In genomic region chr2:125559186-125559585, GRCh38 we compare ENCODE assay signal across 31 cellular contexts.
"Had no signal": no experiment of that assay in that cellular context is flagged by ENCODE, and none has a peak within 500 bp of the region (broad histone marks: within the 10 kb centered on the region; RNA-seq: fewer than 3 reads in every experiment).

No MANE protein-coding gene starts in this region.

- H3K36me3 ChIP-seq: adrenal gland, left ventricle myocardium inferior, neural progenitor cell, right atrium auricular region, upper lobe of right lung had no signal

- H3K4me1 ChIP-seq: adrenal gland, body of pancreas, left ventricle myocardium inferior, neural progenitor cell, right atrium auricular region, upper lobe of right lung had no signal

- DNase-seq: activated CD4-positive, alpha-beta memory T cell treated with anti-CD3 and anti-CD28 coated beads for 36 hours; activated CD4-positive, alpha-beta T cell treated with anti-CD3 and anti-CD28 coated beads, Interleukin-2, amount 10 ng/mL, durations not matched to agents 24 days and 14 days; activated CD4-positive, CD25-positive, alpha-beta regulatory T cell treated with anti-CD3 and anti-CD28 coated beads, Interleukin-2, amount 50 U/mL, for 72 hours; activated CD8-positive, alpha-beta memory T cell treated with anti-CD3 and anti-CD28 coated beads, Interleukin-2, amount 50 U/mL, for 4 hours; activated effector memory CD4-positive, alpha-beta T cell treated with anti-CD3 and anti-CD28 coated beads, Interleukin-2, amount 50 U/mL, for 16 hours; activated naive CD4-positive, alpha-beta T cell treated with anti-CD3 and anti-CD28 coated beads for 36 hours; activated naive CD8-positive, alpha-beta T cell treated with anti-CD3 and anti-CD28 coated beads for 36 hours; activated T-cell treated with anti-CD3 and anti-CD28 coated beads, Interleukin-2, amount 50 U/mL, for 1 hour; adrenal gland; aorta; body of pancreas; dermis blood vessel endothelial cell; effector CD8-positive, alpha-beta T cell; islet precursor cell; left ventricle myocardium inferior; mesendoderm; natural killer cell; occipital lobe; stimulated activated CD4-positive, alpha-beta T cell treated with anti-CD3 and anti-CD28 coated beads, Interleukin-1b, Interleukin-23, amount 100 ng/mL, for 48 hours; stimulated activated CD4-positive, alpha-beta T cell treated with anti-CD3 and anti-CD28 coated beads, Interleukin-4, amount 100 ng/mL, for 4 hours; stimulated activated CD8-positive, alpha-beta memory T cell treated with anti-CD3 and anti-CD28 coated beads, Interleukin-4, amount 100 ng/mL, for 48 hours; stimulated activated naive CD8-positive, alpha-beta T cell treated with anti-CD3 and anti-CD28 coated beads, Interleukin-15, amount 100 ng/mL, for 72 hours; substantia nigra; upper lobe of right lung had no signal

- H3K4me2 ChIP-seq: neural progenitor cell, smooth muscle cell had no signal

- H3K4me3 Mint-ChIP-seq: activated CD4-positive, alpha-beta memory T cell treated with anti-CD3 and anti-CD28 coated beads for 36 hours; activated CD4-positive, alpha-beta T cell treated with anti-CD3 and anti-CD28 coated beads, Interleukin-2, amount 10 ng/mL, durations not matched to agents 24 days and 14 days; activated naive CD4-positive, alpha-beta T cell treated with anti-CD3 and anti-CD28 coated beads for 36 hours; activated naive CD8-positive, alpha-beta T cell treated with anti-CD3 and anti-CD28 coated beads for 36 hours; activated T-helper 1 cell treated with anti-CD3 and anti-CD28 coated beads, Interleukin-12 subunit alpha, Interleukin-12 subunit beta, Interleukin-2, Interleukin-4 antibody, amounts not matched to agents 30 ng/mL and 10 ng/mL and 1 ng/mL, durations not matched to agents 14 hours and 24 hours and 36 hours; natural killer cell; neural progenitor cell; stimulated activated memory B cell treated with anti-CD40 and anti-IgM and Interleukin-4, amounts not matched to agents 10 μg/mL and 1 μg/mL and 100 μg/mL, for 72 hours; stimulated activated naive CD8-positive, alpha-beta T cell treated with anti-CD3 and anti-CD28 coated beads, Interleukin-15, amount 100 ng/mL, for 72 hours had no signal

- H3K9ac ChIP-seq: neural progenitor cell had no signal

- H3K9me3 ChIP-seq: adrenal gland, body of pancreas, left ventricle myocardium inferior, right atrium auricular region, upper lobe of right lung had no signal

- H3K9me3 Mint-ChIP-seq: activated CD4-positive, alpha-beta T cell treated with anti-CD3 and anti-CD28 coated beads, Interleukin-2, amount 10 ng/mL, durations not matched to agents 24 days and 14 days had no signal

- H3K27ac ChIP-seq: adrenal gland, body of pancreas, epithelial cell of prostate, left ventricle myocardium inferior, neural progenitor cell, right atrium auricular region, upper lobe of right lung had no signal

- H3K27me3 Mint-ChIP-seq: activated CD4-positive, alpha-beta memory T cell treated with anti-CD3 and anti-CD28 coated beads for 36 hours; activated CD4-positive, alpha-beta T cell treated with anti-CD3 and anti-CD28 coated beads, Interleukin-2, amount 10 ng/mL, durations not matched to agents 24 days and 14 days; activated naive CD8-positive, alpha-beta T cell treated with anti-CD3 and anti-CD28 coated beads for 36 hours; stimulated activated memory B cell treated with anti-CD40 and anti-IgM and Interleukin-4, amounts not matched to agents 10 μg/mL and 1 μg/mL and 100 μg/mL, for 72 hours; stimulated activated naive CD8-positive, alpha-beta T cell treated with anti-CD3 and anti-CD28 coated beads, Interleukin-15, amount 100 ng/mL, for 72 hours had no signal

- H3K4me1 Mint-ChIP-seq: activated CD4-positive, alpha-beta T cell treated with anti-CD3 and anti-CD28 coated beads, Interleukin-2, amount 10 ng/mL, durations not matched to agents 24 days and 14 days; activated naive CD8-positive, alpha-beta T cell treated with anti-CD3 and anti-CD28 coated beads for 36 hours; natural killer cell; stimulated activated memory B cell treated with anti-CD40 and anti-IgM and Interleukin-4, amounts not matched to agents 10 μg/mL and 1 μg/mL and 100 μg/mL, for 72 hours; stimulated activated naive CD8-positive, alpha-beta T cell treated with anti-CD3 and anti-CD28 coated beads, Interleukin-15, amount 100 ng/mL, for 72 hours had no signal

- H3K27me3 ChIP-seq: adrenal gland, body of pancreas, neural progenitor cell, right atrium auricular region, upper lobe of right lung had no signal

- H2AFZ ChIP-seq: neural progenitor cell had no signal

- H3K27ac Mint-ChIP-seq: activated CD4-positive, alpha-beta memory T cell treated with anti-CD3 and anti-CD28 coated beads for 36 hours; activated CD4-positive, alpha-beta T cell treated with anti-CD3 and anti-CD28 coated beads, Interleukin-2, amount 10 ng/mL, durations not matched to agents 24 days and 14 days; activated naive CD4-positive, alpha-beta T cell treated with anti-CD3 and anti-CD28 coated beads for 36 hours; activated naive CD8-positive, alpha-beta T cell treated with anti-CD3 and anti-CD28 coated beads for 36 hours; activated T-helper 1 cell treated with anti-CD3 and anti-CD28 coated beads, Interleukin-12 subunit alpha, Interleukin-12 subunit beta, Interleukin-2, Interleukin-4 antibody, amounts not matched to agents 30 ng/mL and 10 ng/mL and 1 ng/mL, durations not matched to agents 14 hours and 24 hours and 36 hours; natural killer cell; neural progenitor cell; stimulated activated memory B cell treated with anti-CD40 and anti-IgM and Interleukin-4, amounts not matched to agents 10 μg/mL and 1 μg/mL and 100 μg/mL, for 72 hours; stimulated activated naive CD8-positive, alpha-beta T cell treated with anti-CD3 and anti-CD28 coated beads, Interleukin-15, amount 100 ng/mL, for 72 hours had no signal

- ATAC-seq: body of pancreas; natural killer cell; stimulated activated memory B cell treated with anti-CD40 and anti-IgM and Interleukin-4, amounts not matched to agents 10 μg/mL and 1 μg/mL and 100 μg/mL, for 72 hours; stimulated activated naive CD8-positive, alpha-beta T cell treated with anti-CD3 and anti-CD28 coated beads, Interleukin-15, amount 100 ng/mL, for 72 hours; upper lobe of right lung had no signal

- H3K36me3 Mint-ChIP-seq: activated CD4-positive, alpha-beta memory T cell treated with anti-CD3 and anti-CD28 coated beads for 36 hours; activated naive CD8-positive, alpha-beta T cell treated with anti-CD3 and anti-CD28 coated beads for 36 hours; natural killer cell; neural progenitor cell; stimulated activated memory B cell treated with anti-CD40 and anti-IgM and Interleukin-4, amounts not matched to agents 10 μg/mL and 1 μg/mL and 100 μg/mL, for 72 hours had no signal

- H3K4me3 ChIP-seq: adrenal gland, body of pancreas, left ventricle myocardium inferior, lung, neural progenitor cell, right atrium auricular region, smooth muscle cell, upper lobe of right lung had no signal
